In genomic region chr17:62165378-62165722, GRCh38 we compare ENCODE assay signal across 13 cellular contexts.
DNase-seq lines count a peak whose midpoint lies in the region; ATAC-seq and TF ChIP-seq lines count a peak whose summit lies in the region.
"Had no signal": no experiment of that assay in that cellular context is flagged by ENCODE, and none has a peak within 500 bp of the region (broad histone marks: within the 10 kb centered on the region; RNA-seq: fewer than 3 reads in every experiment).

No MANE protein-coding gene starts in this region.

- H3K36me3 Mint-ChIP-seq in activated naive CD8-positive, alpha-beta T cell treated with anti-CD3 and anti-CD28 coated beads, Interleukin-2, amount 50 U/mL, for 24 hours (ENCODE audit: low read depth): no peaks in the 10 kb centered on the region
- no peaks in the 10 kb centered on the region for H3K36me3 Mint-ChIP-seq in activated naive CD8-positive, alpha-beta T cell treated with anti-CD3 and anti-CD28 coated beads for 36 hours
- H3K36me3 Mint-ChIP-seq: memory B cell had no signal

- no peaks in the 10 kb centered on the region for H3K27me3 ChIP-seq in lower lobe of right lung (ENCODE audit: low read depth)

- H3K4me1 ChIP-seq in lower lobe of right lung: no peaks in the 10 kb centered on the region

- H3K9me3 ChIP-seq in lower lobe of right lung: no peaks in the 10 kb centered on the region

- intact Hi-C loops in lower lobe of right lung (cut with DNase I): no loop called here

- H3K27ac ChIP-seq in lower lobe of right lung: no peak overlapping the region

- peaks cover 7% of the 10 kb centered on the region for H3K4me1 Mint-ChIP-seq in activated naive CD8-positive, alpha-beta T cell treated with anti-CD3 and anti-CD28 coated beads, Interleukin-2, amount 50 U/mL, for 24 hours
- H3K4me1 Mint-ChIP-seq in activated naive CD8-positive, alpha-beta T cell treated with anti-CD3 and anti-CD28 coated beads for 36 hours: peaks cover 9% of the 10 kb centered on the region
- H3K4me1 Mint-ChIP-seq: central memory CD8-positive, alpha-beta T cell; immature natural killer cell had no signal

- H3K4me3 Mint-ChIP-seq in activated naive CD8-positive, alpha-beta T cell treated with anti-CD3 and anti-CD28 coated beads, Interleukin-2, amount 50 U/mL, for 24 hours: no peak overlapping the region
- H3K4me3 Mint-ChIP-seq in activated naive CD8-positive, alpha-beta T cell treated with anti-CD3 and anti-CD28 coated beads for 36 hours: no peak overlapping the region
- H3K4me3 Mint-ChIP-seq: central memory CD8-positive, alpha-beta T cell; immature natural killer cell; memory B cell; stimulated activated naive CD8-positive, alpha-beta T cell treated with anti-CD3 and anti-CD28 coated beads, Interleukin-15, Interleukin-2, amounts not matched to agents 100 ng/mL and 50 ng/mL, for 24 hours had no signal

- TF ChIP-seq CTCF in lower lobe of right lung (IDR thresholded peaks at IDR 0.05): no peak

- DNase-seq in activated naive CD8-positive, alpha-beta T cell treated with anti-CD3 and anti-CD28 coated beads, Interleukin-2, amount 50 U/mL, for 24 hours: no peak
- DNase-seq in activated naive CD8-positive, alpha-beta T cell treated with anti-CD3 and anti-CD28 coated beads for 36 hours: no peak
- DNase-seq in central memory CD4-positive, alpha-beta T cell: peak; percentile 2
- DNase-seq in lower lobe of right lung: no peak
- no peak for DNase-seq in NCI-H1436 (lab: John Stamatoyannopoulos, UW)
- no peak for DNase-seq in NCI-H748 (lab: John Stamatoyannopoulos, UW; ENCODE audit: unreplicated experiment)
- DNase-seq: immature natural killer cell, KG1 had no signal

- no peak overlapping the region for H3K4me3 ChIP-seq in lower lobe of right lung

- peaks cover 6% of the 10 kb centered on the region for H3K27me3 Mint-ChIP-seq in activated naive CD8-positive, alpha-beta T cell treated with anti-CD3 and anti-CD28 coated beads, Interleukin-2, amount 50 U/mL, for 24 hours
- no peaks in the 10 kb centered on the region for H3K27me3 Mint-ChIP-seq in activated naive CD8-positive, alpha-beta T cell treated with anti-CD3 and anti-CD28 coated beads for 36 hours
- H3K27me3 Mint-ChIP-seq: central memory CD8-positive, alpha-beta T cell had no signal

- H3K27ac Mint-ChIP-seq in activated naive CD8-positive, alpha-beta T cell treated with anti-CD3 and anti-CD28 coated beads, Interleukin-2, amount 50 U/mL, for 24 hours: no peak overlapping the region
- H3K27ac Mint-ChIP-seq in activated naive CD8-positive, alpha-beta T cell treated with anti-CD3 and anti-CD28 coated beads for 36 hours: no peak overlapping the region
- H3K27ac Mint-ChIP-seq: immature natural killer cell; memory B cell; stimulated activated naive CD8-positive, alpha-beta T cell treated with anti-CD3 and anti-CD28 coated beads, Interleukin-15, Interleukin-2, amounts not matched to agents 100 ng/mL and 50 ng/mL, for 24 hours had no signal

- no peaks in the 10 kb centered on the region for H3K9me3 Mint-ChIP-seq in activated naive CD8-positive, alpha-beta T cell treated with anti-CD3 and anti-CD28 coated beads, Interleukin-2, amount 50 U/mL, for 24 hours
- H3K9me3 Mint-ChIP-seq in activated naive CD8-positive, alpha-beta T cell treated with anti-CD3 and anti-CD28 coated beads for 36 hours: no peaks in the 10 kb centered on the region
- H3K9me3 Mint-ChIP-seq: central memory CD8-positive, alpha-beta T cell; immature natural killer cell; memory B cell; stimulated activated naive CD8-positive, alpha-beta T cell treated with anti-CD3 and anti-CD28 coated beads, Interleukin-15, Interleukin-2, amounts not matched to agents 100 ng/mL and 50 ng/mL, for 24 hours had no signal

- H3K36me3 ChIP-seq in lower lobe of right lung: no peaks in the 10 kb centered on the region

- peak; percentile 59 for ATAC-seq in activated naive CD8-positive, alpha-beta T cell treated with anti-CD3 and anti-CD28 coated beads, Interleukin-2, amount 50 U/mL, for 24 hours
- ATAC-seq in HG02870 (IDR thresholded peaks at IDR 0.05; ENCODE audit: unreplicated experiment): peak; percentile 87
- no peak for ATAC-seq in lower lobe of right lung
- no peak for ATAC-seq in GM18520 (IDR thresholded peaks at IDR 0.05; ENCODE audit: unreplicated experiment)

Comparison
In these comparisons a context has a peak if more than half of its experiments do, and no peak if none do; other contexts are left out.
1. ATAC-seq: peak in activated naive CD8-positive, alpha-beta T cell treated with anti-CD3 and anti-CD28 coated beads, Interleukin-2, amount 50 U/mL, for 24 hours (single experiment) and HG02870 (single experiment); none in lower lobe of right lung (0 of 2) and GM18520 (single experiment).